In the genomic region with DNA sequence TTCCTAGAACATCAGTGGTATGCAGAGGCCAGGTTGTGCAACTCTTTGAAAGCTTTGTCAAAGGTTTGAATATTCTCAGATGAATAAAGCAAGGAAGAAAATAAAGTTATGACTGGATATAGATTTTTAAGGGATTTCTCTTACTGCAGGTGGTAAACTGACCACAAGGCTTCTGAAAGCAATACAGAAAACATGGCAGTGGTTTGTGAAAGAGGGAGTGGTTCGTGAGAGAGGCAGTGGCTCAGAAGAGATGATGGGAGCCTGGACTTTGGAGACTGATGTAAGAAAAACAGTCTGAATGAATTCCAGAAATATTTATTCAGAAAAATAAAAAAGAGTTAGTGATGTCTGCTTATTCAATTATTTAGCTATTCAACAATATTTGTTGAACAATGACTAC, we compare ENCODE assay signal across 14 cellular contexts.
DNase-seq lines count a peak whose midpoint lies in the region; ATAC-seq and TF ChIP-seq lines count a peak whose summit lies in the region.
"Had no signal": no experiment of that assay in that cellular context is flagged by ENCODE, and none has a peak within 500 bp of the region (broad histone marks: within the 10 kb centered on the region; RNA-seq: fewer than 3 reads in every experiment).

No MANE protein-coding gene starts in this region.

- ATAC-seq in GM18868 (IDR thresholded peaks at IDR 0.05; ENCODE audit: unreplicated experiment), result peak; percentile 42
- ATAC-seq in GM21619 (IDR thresholded peaks at IDR 0.05; ENCODE audit: unreplicated experiment), result no peak
- ATAC-seq in GM18873 (IDR thresholded peaks at IDR 0.05; ENCODE audit: low FRiP score, unreplicated experiment), result no peak
- ATAC-seq: CD8-positive, alpha-beta T cell had no signal

- DNase-seq in HFFc6 (no peak), NCI-H446 (lab: John Stamatoyannopoulos, UW) (no peak), Peyer's patch (no peak)
- DNase-seq: Calu3; CD8-positive, alpha-beta T cell; DMS79 treated with DMSO at 0.1 percent for 48 hours; HCEC 1CT had no signal

- peak overlapping the region; percentile 11; the same call in 1 of the 2 replicates for H3K4me2 ChIP-seq in KMS-11
- H3K4me2 ChIP-seq: BLaER1 treated with 17β-estradiol and CSF1 and Interleukin-3, amounts not matched to agents 10 nM and 100 nM had no signal

- no peaks in the 10 kb centered on the region for H3K27me3 Mint-ChIP-seq in HFFc6 (ENCODE audit: insufficient read depth)
- H3K27me3 Mint-ChIP-seq: B cell had no signal

- H3K9ac ChIP-seq in KMS-11, result no peak overlapping the region
- H3K9ac ChIP-seq: BLaER1 treated with 17β-estradiol and CSF1 and Interleukin-3, amounts not matched to agents 10 nM and 100 nM had no signal

- H3K27ac Mint-ChIP-seq in HFFc6, result no peak overlapping the region
- H3K27ac Mint-ChIP-seq: B cell; CD8-positive, alpha-beta T cell had no signal

- H3K4me1 ChIP-seq in KMS-11 (ENCODE audit: low read depth, poor library complexity, severe bottlenecking) (peaks cover 13% of the 10 kb centered on the region), Peyer's patch (no peaks in the 10 kb centered on the region)
- H3K4me1 ChIP-seq: BLaER1 treated with 17β-estradiol and CSF1 and Interleukin-3, amounts not matched to agents 10 nM and 100 nM had no signal

- H3K27ac ChIP-seq in KMS-11 (no peak overlapping the region), Peyer's patch (no peak overlapping the region)
- H3K27ac ChIP-seq: BLaER1 treated with 17β-estradiol and CSF1 and Interleukin-3, amounts not matched to agents 10 nM and 100 nM; HL-60 had no signal

- no peaks in the 10 kb centered on the region for H3K79me2 ChIP-seq in KMS-11 (ENCODE audit: insufficient read depth, low read depth)

- H2AFZ ChIP-seq in KMS-11 (ENCODE audit: low read depth), result no peak overlapping the region

- no peak for TF ChIP-seq CTCF in HFFc6 (IDR thresholded peaks at IDR 0.05)
- no peak for TF ChIP-seq CTCF in KMS-11 (conservative IDR thresholded peaks at IDR 0.05; ENCODE audit: low read depth, low read length)
- TF ChIP-seq CTCF in Peyer's patch (IDR thresholded peaks at IDR 0.05), result no peak

- no peaks in the 10 kb centered on the region for H3K4me1 Mint-ChIP-seq in HFFc6 (ENCODE audit: low read depth)
- H3K4me1 Mint-ChIP-seq: B cell had no signal

- no peaks in the 10 kb centered on the region for H3K27me3 ChIP-seq in KMS-11 (ENCODE audit: insufficient read depth, low read depth)
- no peaks in the 10 kb centered on the region for H3K27me3 ChIP-seq in Peyer's patch
- H3K27me3 ChIP-seq: BLaER1 treated with 17β-estradiol and CSF1 and Interleukin-3, amounts not matched to agents 10 nM and 100 nM had no signal

- H3K9me3 ChIP-seq in Peyer's patch, result no peaks in the 10 kb centered on the region
- H3K9me3 ChIP-seq: BLaER1 treated with 17β-estradiol and CSF1 and Interleukin-3, amounts not matched to agents 10 nM and 100 nM had no signal

- no peaks in the 10 kb centered on the region for H4K20me1 ChIP-seq in KMS-11 (ENCODE audit: insufficient read depth)
- H4K20me1 ChIP-seq: BLaER1 treated with 17β-estradiol and CSF1 and Interleukin-3, amounts not matched to agents 10 nM and 100 nM had no signal

- peaks cover 12% of the 10 kb centered on the region for H3K9me3 Mint-ChIP-seq in HFFc6

- no peak overlapping the region for H3K4me3 ChIP-seq in KMS-11 (IDR thresholded peaks at IDR 0.05; ENCODE audit: insufficient read depth, low read depth, low read length)
- no peak overlapping the region for H3K4me3 ChIP-seq in Peyer's patch
- H3K4me3 ChIP-seq: BLaER1 treated with 17β-estradiol and CSF1 and Interleukin-3, amounts not matched to agents 10 nM and 100 nM had no signal

- no peaks in the 10 kb centered on the region for H3K36me3 Mint-ChIP-seq in HFFc6 (ENCODE audit: low read depth)
- H3K36me3 Mint-ChIP-seq: CD8-positive, alpha-beta T cell had no signal

- TF ChIP-seq POLR2A in Peyer's patch (IDR thresholded peaks at IDR 0.05), result no peak

- H3K36me3 ChIP-seq in KMS-11 (ENCODE audit: insufficient read depth) (no peaks in the 10 kb centered on the region), Peyer's patch (no peaks in the 10 kb centered on the region)
- H3K36me3 ChIP-seq: BLaER1 treated with 17β-estradiol and CSF1 and Interleukin-3, amounts not matched to agents 10 nM and 100 nM had no signal

- H3K4me3 Mint-ChIP-seq in HFFc6, result peak overlapping the region; percentile 14; the same call in 1 of the 2 replicates
- H3K4me3 Mint-ChIP-seq: B cell; CD8-positive, alpha-beta T cell had no signal
